Comparison of ENCODE assay signal across 1 cellular context in the genomic region with DNA sequence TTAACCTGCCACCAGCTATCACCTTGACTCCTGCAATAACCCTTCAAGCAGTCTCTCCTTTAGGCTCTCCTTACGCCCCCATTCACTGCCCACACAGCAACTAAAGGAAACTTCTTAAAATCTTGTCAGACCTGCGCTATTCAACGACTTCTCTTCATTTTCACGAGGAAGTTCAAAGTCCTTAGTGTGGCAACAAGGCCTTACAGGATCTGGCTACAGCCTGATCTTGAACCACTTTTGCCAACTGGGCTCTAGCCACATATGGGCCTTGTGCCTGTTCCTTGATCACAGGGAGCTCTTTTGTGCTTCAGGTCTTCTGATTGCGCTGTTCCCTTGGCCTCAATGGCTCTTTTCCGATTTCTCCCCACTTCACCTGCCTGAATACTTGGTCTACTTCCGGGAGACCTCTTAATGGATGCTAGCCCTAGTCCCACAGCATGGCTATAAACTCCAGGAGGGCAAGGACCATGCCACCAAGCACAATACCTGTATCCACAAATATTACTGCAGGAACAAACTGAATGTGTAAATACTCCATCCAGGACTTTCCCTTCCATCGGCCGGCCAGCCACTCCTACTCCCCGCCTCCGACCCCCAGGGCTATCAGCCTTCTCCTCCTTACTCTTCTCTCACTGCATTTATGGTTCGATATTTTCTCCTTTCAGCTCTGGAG.
A peak's percentile ranks its signal among the peaks of the same experiment; 100 is the strongest.
TF ChIP-seq lines count a peak whose summit lies in the region.

No MANE protein-coding gene starts in this region.

TF ChIP-seq in HepG2, 621 proteins besides CTCF, POLR2A, EP300 and RAD21 (continued from another document and continues in another):
- TF ChIP-seq YY1 (IDR thresholded peaks at IDR 0.05; ENCODE audit: insufficient read depth, insufficient replicate concordance, low read depth, low read length) (peak; percentile 25), ZNF468 (CRISPR knock-in tag; IDR thresholded peaks at IDR 0.05) (no peak), HIVEP1 (CRISPR knock-in tag; IDR thresholded peaks at IDR 0.05) (no peak), JUN (CRISPR knock-in tag; IDR thresholded peaks at IDR 0.05) (no peak), ZNF207 (IDR thresholded peaks at IDR 0.05; ENCODE audit: borderline replicate concordance) (no peak), MTF1 (CRISPR knock-in tag; IDR thresholded peaks at IDR 0.05) (no peak), MEIS1 (CRISPR knock-in tag; IDR thresholded peaks at IDR 0.05; ENCODE audit: borderline replicate concordance) (no peak), ZNF333 (CRISPR knock-in tag; IDR thresholded peaks at IDR 0.05; ENCODE audit: borderline replicate concordance) (no peak), SP2 (CRISPR knock-in tag; IDR thresholded peaks at IDR 0.05) (no peak), MLLT10 (CRISPR knock-in tag; IDR thresholded peaks at IDR 0.05) (no peak), ZNF292 (CRISPR knock-in tag; IDR thresholded peaks at IDR 0.05; ENCODE audit: borderline replicate concordance, low read depth) (no peak), ZNF839 (CRISPR knock-in tag; IDR thresholded peaks at IDR 0.05; ENCODE audit: borderline replicate concordance) (no peak), ZNF124 (CRISPR knock-in tag; IDR thresholded peaks at IDR 0.05) (no peak), ZMAT3 (CRISPR knock-in tag; conservative IDR thresholded peaks at IDR 0.05) (no peak), KDM2A (CRISPR knock-in tag; IDR thresholded peaks at IDR 0.05; ENCODE audit: borderline replicate concordance, low read depth) (0 out of 2 replicates have a peak, but pooled peaks have one; percentile 11), SOX5 (CRISPR knock-in tag; IDR thresholded peaks at IDR 0.05; ENCODE audit: borderline replicate concordance) (no peak), ZNF567 (CRISPR knock-in tag; IDR thresholded peaks at IDR 0.05; ENCODE audit: borderline replicate concordance) (no peak), NCOA5 (CRISPR knock-in tag; IDR thresholded peaks at IDR 0.05) (no peak), SRF (IDR thresholded peaks at IDR 0.05; ENCODE audit: low read depth, low read length) (no peak), ARNT2 (CRISPR knock-in tag; IDR thresholded peaks at IDR 0.05; ENCODE audit: low read depth) (peak; percentile 36; the same call in 1 of the 2 replicates), ZFP36L2 (CRISPR knock-in tag; IDR thresholded peaks at IDR 0.05) (no peak), SIX4 (CRISPR knock-in tag; IDR thresholded peaks at IDR 0.05) (no peak), GATAD2A (CRISPR knock-in tag; IDR thresholded peaks at IDR 0.05) (peak; percentile 32; the same call in 1 of the 2 replicates)
- TF ChIP-seq, protein P1, sequence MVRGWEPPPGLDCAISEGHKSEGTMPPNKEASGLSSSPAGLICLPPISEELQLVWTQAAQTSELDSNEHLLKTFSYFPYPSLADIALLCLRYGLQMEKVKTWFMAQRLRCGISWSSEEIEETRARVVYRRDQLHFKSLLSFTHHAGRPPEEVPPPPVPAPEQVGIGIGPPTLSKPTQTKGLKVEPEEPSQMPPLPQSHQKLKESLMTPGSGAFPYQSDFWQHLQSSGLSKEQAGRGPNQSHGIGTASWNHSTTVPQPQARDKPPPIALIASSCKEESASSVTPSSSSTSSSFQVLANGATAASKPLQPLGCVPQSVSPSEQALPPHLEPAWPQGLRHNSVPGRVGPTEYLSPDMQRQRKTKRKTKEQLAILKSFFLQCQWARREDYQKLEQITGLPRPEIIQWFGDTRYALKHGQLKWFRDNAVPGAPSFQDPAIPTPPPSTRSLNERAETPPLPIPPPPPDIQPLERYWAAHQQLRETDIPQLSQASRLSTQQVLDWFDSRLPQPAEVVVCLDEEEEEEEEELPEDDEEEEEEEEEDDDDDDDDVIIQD (CRISPR knock-in tag; IDR thresholded peaks at IDR 0.05; ENCODE audit: low read depth), result no peak
- TF ChIP-seq, protein P2, sequence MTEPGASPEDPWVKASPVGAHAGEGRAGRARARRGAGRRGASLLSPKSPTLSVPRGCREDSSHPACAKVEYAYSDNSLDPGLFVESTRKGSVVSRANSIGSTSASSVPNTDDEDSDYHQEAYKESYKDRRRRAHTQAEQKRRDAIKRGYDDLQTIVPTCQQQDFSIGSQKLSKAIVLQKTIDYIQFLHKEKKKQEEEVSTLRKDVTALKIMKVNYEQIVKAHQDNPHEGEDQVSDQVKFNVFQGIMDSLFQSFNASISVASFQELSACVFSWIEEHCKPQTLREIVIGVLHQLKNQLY (CRISPR knock-in tag; IDR thresholded peaks at IDR 0.05), result no peak
- TF ChIP-seq, protein P3, sequence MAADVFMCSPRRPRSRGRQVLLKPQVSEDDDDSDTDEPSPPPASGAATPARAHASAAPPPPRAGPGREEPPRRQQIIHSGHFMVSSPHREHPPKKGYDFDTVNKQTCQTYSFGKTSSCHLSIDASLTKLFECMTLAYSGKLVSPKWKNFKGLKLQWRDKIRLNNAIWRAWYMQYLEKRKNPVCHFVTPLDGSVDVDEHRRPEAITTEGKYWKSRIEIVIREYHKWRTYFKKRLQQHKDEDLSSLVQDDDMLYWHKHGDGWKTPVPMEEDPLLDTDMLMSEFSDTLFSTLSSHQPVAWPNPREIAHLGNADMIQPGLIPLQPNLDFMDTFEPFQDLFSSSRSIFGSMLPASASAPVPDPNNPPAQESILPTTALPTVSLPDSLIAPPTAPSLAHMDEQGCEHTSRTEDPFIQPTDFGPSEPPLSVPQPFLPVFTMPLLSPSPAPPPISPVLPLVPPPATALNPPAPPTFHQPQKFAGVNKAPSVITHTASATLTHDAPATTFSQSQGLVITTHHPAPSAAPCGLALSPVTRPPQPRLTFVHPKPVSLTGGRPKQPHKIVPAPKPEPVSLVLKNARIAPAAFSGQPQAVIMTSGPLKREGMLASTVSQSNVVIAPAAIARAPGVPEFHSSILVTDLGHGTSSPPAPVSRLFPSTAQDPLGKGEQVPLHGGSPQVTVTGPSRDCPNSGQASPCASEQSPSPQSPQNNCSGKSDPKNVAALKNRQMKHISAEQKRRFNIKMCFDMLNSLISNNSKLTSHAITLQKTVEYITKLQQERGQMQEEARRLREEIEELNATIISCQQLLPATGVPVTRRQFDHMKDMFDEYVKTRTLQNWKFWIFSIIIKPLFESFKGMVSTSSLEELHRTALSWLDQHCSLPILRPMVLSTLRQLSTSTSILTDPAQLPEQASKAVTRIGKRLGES (CRISPR knock-in tag; IDR thresholded peaks at IDR 0.05; ENCODE audit: borderline replicate concordance), result no peak
- TF ChIP-seq, protein P4, sequence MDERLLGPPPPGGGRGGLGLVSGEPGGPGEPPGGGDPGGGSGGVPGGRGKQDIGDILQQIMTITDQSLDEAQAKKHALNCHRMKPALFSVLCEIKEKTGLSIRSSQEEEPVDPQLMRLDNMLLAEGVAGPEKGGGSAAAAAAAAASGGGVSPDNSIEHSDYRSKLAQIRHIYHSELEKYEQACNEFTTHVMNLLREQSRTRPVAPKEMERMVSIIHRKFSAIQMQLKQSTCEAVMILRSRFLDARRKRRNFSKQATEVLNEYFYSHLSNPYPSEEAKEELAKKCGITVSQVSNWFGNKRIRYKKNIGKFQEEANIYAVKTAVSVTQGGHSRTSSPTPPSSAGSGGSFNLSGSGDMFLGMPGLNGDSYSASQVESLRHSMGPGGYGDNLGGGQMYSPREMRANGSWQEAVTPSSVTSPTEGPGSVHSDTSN (CRISPR knock-in tag; IDR thresholded peaks at IDR 0.05), result no peak
- TF ChIP-seq, protein P5, sequence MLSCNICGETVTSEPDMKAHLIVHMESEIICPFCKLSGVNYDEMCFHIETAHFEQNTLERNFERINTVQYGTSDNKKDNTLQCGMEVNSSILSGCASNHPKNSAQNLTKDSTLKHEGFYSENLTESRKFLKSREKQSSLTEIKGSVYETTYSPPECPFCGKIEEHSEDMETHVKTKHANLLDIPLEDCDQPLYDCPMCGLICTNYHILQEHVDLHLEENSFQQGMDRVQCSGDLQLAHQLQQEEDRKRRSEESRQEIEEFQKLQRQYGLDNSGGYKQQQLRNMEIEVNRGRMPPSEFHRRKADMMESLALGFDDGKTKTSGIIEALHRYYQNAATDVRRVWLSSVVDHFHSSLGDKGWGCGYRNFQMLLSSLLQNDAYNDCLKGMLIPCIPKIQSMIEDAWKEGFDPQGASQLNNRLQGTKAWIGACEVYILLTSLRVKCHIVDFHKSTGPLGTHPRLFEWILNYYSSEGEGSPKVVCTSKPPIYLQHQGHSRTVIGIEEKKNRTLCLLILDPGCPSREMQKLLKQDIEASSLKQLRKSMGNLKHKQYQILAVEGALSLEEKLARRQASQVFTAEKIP (CRISPR knock-in tag; IDR thresholded peaks at IDR 0.05; ENCODE audit: borderline replicate concordance), result no peak
- TF ChIP-seq, protein P6, sequence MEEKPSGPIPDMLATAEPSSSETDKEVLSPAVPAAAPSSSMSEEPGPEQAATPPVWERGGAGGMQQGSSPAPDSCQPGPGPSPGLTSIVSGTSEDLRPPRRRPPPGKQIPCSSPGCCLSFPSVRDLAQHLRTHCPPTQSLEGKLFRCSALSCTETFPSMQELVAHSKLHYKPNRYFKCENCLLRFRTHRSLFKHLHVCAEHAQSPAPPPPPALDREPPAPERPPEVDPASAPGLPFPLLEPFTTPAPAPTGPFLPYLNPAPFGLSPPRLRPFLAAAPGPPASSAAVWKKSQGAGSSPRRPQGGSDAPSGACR (CRISPR knock-in tag; IDR thresholded peaks at IDR 0.05), result no peak
- TF ChIP-seq, protein P7, sequence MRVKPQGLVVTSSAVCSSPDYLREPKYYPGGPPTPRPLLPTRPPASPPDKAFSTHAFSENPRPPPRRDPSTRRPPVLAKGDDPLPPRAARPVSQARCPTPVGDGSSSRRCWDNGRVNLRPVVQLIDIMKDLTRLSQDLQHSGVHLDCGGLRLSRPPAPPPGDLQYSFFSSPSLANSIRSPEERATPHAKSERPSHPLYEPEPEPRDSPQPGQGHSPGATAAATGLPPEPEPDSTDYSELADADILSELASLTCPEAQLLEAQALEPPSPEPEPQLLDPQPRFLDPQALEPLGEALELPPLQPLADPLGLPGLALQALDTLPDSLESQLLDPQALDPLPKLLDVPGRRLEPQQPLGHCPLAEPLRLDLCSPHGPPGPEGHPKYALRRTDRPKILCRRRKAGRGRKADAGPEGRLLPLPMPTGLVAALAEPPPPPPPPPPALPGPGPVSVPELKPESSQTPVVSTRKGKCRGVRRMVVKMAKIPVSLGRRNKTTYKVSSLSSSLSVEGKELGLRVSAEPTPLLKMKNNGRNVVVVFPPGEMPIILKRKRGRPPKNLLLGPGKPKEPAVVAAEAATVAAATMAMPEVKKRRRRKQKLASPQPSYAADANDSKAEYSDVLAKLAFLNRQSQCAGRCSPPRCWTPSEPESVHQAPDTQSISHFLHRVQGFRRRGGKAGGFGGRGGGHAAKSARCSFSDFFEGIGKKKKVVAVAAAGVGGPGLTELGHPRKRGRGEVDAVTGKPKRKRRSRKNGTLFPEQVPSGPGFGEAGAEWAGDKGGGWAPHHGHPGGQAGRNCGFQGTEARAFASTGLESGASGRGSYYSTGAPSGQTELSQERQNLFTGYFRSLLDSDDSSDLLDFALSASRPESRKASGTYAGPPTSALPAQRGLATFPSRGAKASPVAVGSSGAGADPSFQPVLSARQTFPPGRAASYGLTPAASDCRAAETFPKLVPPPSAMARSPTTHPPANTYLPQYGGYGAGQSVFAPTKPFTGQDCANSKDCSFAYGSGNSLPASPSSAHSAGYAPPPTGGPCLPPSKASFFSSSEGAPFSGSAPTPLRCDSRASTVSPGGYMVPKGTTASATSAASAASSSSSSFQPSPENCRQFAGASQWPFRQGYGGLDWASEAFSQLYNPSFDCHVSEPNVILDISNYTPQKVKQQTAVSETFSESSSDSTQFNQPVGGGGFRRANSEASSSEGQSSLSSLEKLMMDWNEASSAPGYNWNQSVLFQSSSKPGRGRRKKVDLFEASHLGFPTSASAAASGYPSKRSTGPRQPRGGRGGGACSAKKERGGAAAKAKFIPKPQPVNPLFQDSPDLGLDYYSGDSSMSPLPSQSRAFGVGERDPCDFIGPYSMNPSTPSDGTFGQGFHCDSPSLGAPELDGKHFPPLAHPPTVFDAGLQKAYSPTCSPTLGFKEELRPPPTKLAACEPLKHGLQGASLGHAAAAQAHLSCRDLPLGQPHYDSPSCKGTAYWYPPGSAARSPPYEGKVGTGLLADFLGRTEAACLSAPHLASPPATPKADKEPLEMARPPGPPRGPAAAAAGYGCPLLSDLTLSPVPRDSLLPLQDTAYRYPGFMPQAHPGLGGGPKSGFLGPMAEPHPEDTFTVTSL (CRISPR knock-in tag; IDR thresholded peaks at IDR 0.05; ENCODE audit: borderline replicate concordance), result no peak
- TF ChIP-seq, protein P8, sequence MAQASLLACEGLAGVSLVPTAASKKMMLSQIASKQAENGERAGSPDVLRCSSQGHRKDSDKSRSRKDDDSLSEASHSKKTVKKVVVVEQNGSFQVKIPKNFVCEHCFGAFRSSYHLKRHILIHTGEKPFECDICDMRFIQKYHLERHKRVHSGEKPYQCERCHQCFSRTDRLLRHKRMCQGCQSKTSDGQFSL (CRISPR knock-in tag; IDR thresholded peaks at IDR 0.05), result no peak
- TF ChIP-seq, protein P9, sequence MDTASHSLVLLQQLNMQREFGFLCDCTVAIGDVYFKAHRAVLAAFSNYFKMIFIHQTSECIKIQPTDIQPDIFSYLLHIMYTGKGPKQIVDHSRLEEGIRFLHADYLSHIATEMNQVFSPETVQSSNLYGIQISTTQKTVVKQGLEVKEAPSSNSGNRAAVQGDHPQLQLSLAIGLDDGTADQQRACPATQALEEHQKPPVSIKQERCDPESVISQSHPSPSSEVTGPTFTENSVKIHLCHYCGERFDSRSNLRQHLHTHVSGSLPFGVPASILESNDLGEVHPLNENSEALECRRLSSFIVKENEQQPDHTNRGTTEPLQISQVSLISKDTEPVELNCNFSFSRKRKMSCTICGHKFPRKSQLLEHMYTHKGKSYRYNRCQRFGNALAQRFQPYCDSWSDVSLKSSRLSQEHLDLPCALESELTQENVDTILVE (CRISPR knock-in tag; IDR thresholded peaks at IDR 0.05), result no peak
- TF ChIP-seq, protein P10, sequence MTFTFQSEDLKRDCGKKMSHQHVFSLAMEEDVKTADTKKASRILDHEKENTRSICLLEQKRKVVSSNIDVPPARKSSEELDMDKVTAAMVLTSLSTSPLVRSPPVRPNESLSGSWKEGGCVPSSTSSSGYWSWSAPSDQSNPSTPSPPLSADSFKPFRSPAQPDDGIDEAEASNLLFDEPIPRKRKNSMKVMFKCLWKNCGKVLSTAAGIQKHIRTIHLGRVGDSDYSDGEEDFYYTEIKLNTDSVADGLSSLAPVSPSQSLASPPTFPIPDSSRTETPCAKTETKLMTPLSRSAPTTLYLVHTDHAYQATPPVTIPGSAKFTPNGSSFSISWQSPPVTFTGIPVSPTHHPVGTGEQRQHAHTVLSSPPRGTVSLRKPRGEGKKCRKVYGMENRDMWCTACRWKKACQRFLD (CRISPR knock-in tag; IDR thresholded peaks at IDR 0.05; ENCODE audit: borderline replicate concordance), result no peak
